In genomic region chr22:20025401-20026203, GRCh38 we compare ENCODE assay signal across 23 cellular contexts. TPM values are rescaled to one million over a fixed set of nuclear protein-coding genes. Genes with fewer than 3 reads are reported as not detected.
DNase-seq lines count a peak whose midpoint lies in the region; ATAC-seq, FAIRE-seq and TF ChIP-seq lines count a peak whose summit lies in the region.
"Had no signal": no experiment of that assay in that cellular context is flagged by ENCODE, and none has a peak within 500 bp of the region (broad histone marks: within the 10 kb centered on the region; RNA-seq: fewer than 3 reads in every experiment).

No MANE protein-coding gene starts in this region.

- H3K4me1 Mint-ChIP-seq in activated CD4-positive, alpha-beta memory T cell treated with anti-CD3 and anti-CD28 coated beads, Interleukin-2, amount 10 ng/mL, durations not matched to agents 7 days and 5 days, result peaks cover 24% of the 10 kb centered on the region
- H3K4me1 Mint-ChIP-seq in activated CD4-positive, alpha-beta memory T cell treated with anti-CD3 and anti-CD28 coated beads for 36 hours (ENCODE audit: low read depth), result peaks cover 20% of the 10 kb centered on the region
- peaks cover 10% of the 10 kb centered on the region for H3K4me1 Mint-ChIP-seq in neural progenitor cell

- H3K23me2 ChIP-seq in H1 (ENCODE audit: low read depth, low read length), result peaks cover 6% of the 10 kb centered on the region

- peaks cover 8% of the 10 kb centered on the region for H3K79me1 ChIP-seq in H1 (ENCODE audit: low read depth, low read length)

- H3K9ac ChIP-seq in H1 (replicated peaks in 1 of 4; ENCODE audit: extremely low read depth in 1 of 4, low read depth in 3 of 4, low read length in 3 of 4) (no peak overlapping the region), neural progenitor cell (no peak overlapping the region)
- H3K9ac ChIP-seq: GM23248 had no signal

- no peak overlapping the region for H3K27ac ChIP-seq in RWPE2 (ENCODE audit: poor library complexity, severe bottlenecking)
- no peak overlapping the region for H3K27ac ChIP-seq in H1 (ENCODE audit: low read depth, low read length)
- no peak overlapping the region for H3K27ac ChIP-seq in spleen
- no peak overlapping the region for H3K27ac ChIP-seq in neural progenitor cell
- H3K27ac ChIP-seq: 22Rv1, GM23248, pancreas had no signal

- no peak for DNase-seq in activated CD4-positive, alpha-beta memory T cell treated with anti-CD3 and anti-CD28 coated beads, Interleukin-2, amount 10 ng/mL, durations not matched to agents 7 days and 5 days
- DNase-seq in activated CD4-positive, alpha-beta memory T cell treated with anti-CD3 and anti-CD28 coated beads for 36 hours, result no peak
- DNase-seq in RWPE2 (ENCODE audit: low spot score), result peak; percentile 43
- DNase-seq in H1 (ENCODE audit: low read depth in 1 of 2, low spot score in 2 of 2), result no peak
- peak; percentile 56 for DNase-seq in spleen
- no peak for DNase-seq in neural progenitor cell (ENCODE audit: low spot score)
- no peak for DNase-seq in kidney glomerular epithelial cell (lab: John Stamatoyannopoulos, UW)
- DNase-seq: activated CD4-positive, alpha-beta T cell treated with anti-CD3 and anti-CD28 coated beads, Interleukin-2, amount 50 U/mL, for 1 hour; central memory CD4-positive, alpha-beta T cell; GM23248; Karpas-422; NCI-H1417 treated with DMSO at 0.1 percent for 48 hours; NCI-H2081 treated with DMSO at 0.1 percent for 48 hours; NCI-H82; stimulated activated CD4-positive, alpha-beta T cell treated with anti-CD3 and anti-CD28 coated beads, Interleukin-2, amount 100 ng/mL, for 48 hours had no signal

- H4K91ac ChIP-seq in H1 (replicated peaks; ENCODE audit: insufficient read length, low read length), result no peak overlapping the region

- TF ChIP-seq EP300 in H1 (IDR thresholded peaks at IDR 0.05; ENCODE audit: borderline replicate concordance in 1 of 2, low read depth in 2 of 2, low read length in 2 of 2), result no peak

- H2BK20ac ChIP-seq in H1 (ENCODE audit: low read length), result no peak overlapping the region

- H3K9me3 Mint-ChIP-seq in activated CD4-positive, alpha-beta memory T cell treated with anti-CD3 and anti-CD28 coated beads, Interleukin-2, amount 10 ng/mL, durations not matched to agents 7 days and 5 days, result no peaks in the 10 kb centered on the region
- H3K9me3 Mint-ChIP-seq in activated CD4-positive, alpha-beta memory T cell treated with anti-CD3 and anti-CD28 coated beads for 36 hours, result no peaks in the 10 kb centered on the region
- no peaks in the 10 kb centered on the region for H3K9me3 Mint-ChIP-seq in neural progenitor cell
- H3K9me3 Mint-ChIP-seq: nephron; T-helper 2 cell treated with Interferon-gamma antibody and Interleukin-4, amounts not matched to agents 5 μg/mL and 100 μg/mL, for 36 hours had no signal

- H3K36me3 ChIP-seq in RWPE2 (ENCODE audit: low read depth), result no peaks in the 10 kb centered on the region
- no peaks in the 10 kb centered on the region for H3K36me3 ChIP-seq in H1 (ENCODE audit: control insufficient read depth in 2 of 4, insufficient read depth in 4 of 4, low read length in 3 of 4)
- H3K36me3 ChIP-seq in spleen, result peaks cover 0 to 41% (median 0%) of the 10 kb centered on the region in 6 donors
- no peaks in the 10 kb centered on the region for H3K36me3 ChIP-seq in neural progenitor cell
- H3K36me3 ChIP-seq: pancreas had no signal

- ATAC-seq in RWPE2 (ENCODE audit: low read depth), result no peak
- ATAC-seq in HG03432 (IDR thresholded peaks at IDR 0.05; ENCODE audit: unreplicated experiment), result no peak
- ATAC-seq: mucosa of descending colon, pancreas had no signal

- no peak overlapping the region for H2BK5ac ChIP-seq in H1 (ENCODE audit: low read depth, low read length)

- no peak overlapping the region for H3K23ac ChIP-seq in H1 (ENCODE audit: insufficient read length)

- no peak for FAIRE-seq in H1 (lab: Jason Lieb, UNC)
- FAIRE-seq: astrocyte, pancreas had no signal

- H3K4ac ChIP-seq in H1 (replicated peaks; ENCODE audit: insufficient read length, low read depth, low read length), result peak overlapping the region; percentile 50

- H2BK15ac ChIP-seq in H1 (ENCODE audit: low read length), result no peak overlapping the region

- no peak overlapping the region for H3K14ac ChIP-seq in H1 (ENCODE audit: insufficient read length)

- TF ChIP-seq CTCF in RWPE2 (IDR thresholded peaks at IDR 0.05; ENCODE audit: poor library complexity, severe bottlenecking) (no peak), H1 (IDR thresholded peaks at IDR 0.05; ENCODE audit: control extremely low read depth in 1 of 3, insufficient read depth in 1 of 3, low read depth in 1 of 3, low read length in 3 of 3) (no peak), spleen (IDR thresholded peaks at IDR 0.05 in 8 of 11, conservative IDR thresholded peaks at IDR 0.05 in 3 of 11) (no peak), neural progenitor cell (IDR thresholded peaks at IDR 0.05) (no peak)

- no peak for TF ChIP-seq RAD21 in H1 (IDR thresholded peaks at IDR 0.05 in 1 of 2, conservative IDR thresholded peaks at IDR 0.05 in 1 of 2; ENCODE audit: low read depth in 2 of 2, low read length in 2 of 2)

- H2AFZ ChIP-seq in H1 (ENCODE audit: low read length), result no peak overlapping the region
- no peak overlapping the region for H2AFZ ChIP-seq in neural progenitor cell (replicated peaks)
- H2AFZ ChIP-seq: GM23248 had no signal

- 93% methylated on average over 13 of the region's 13 CpGs; no CpG with 5 or more reads in 1 of the 2 experiments for WGBS in H1 (ENCODE audit: extremely low coverage in 1 of 2, insufficient coverage in 1 of 2, insufficient read length in 1 of 2, insufficient replicate concordance in 2 of 2, low coverage in 1 of 2, low lambda C conversion rate in 2 of 2, missing lambda C conversion rate in 1 of 2), 2 experiments
- 81 to 98% (median 97%) methylated on average over 11 to 13 of the region's 13 CpGs for WGBS in spleen, 5 donors

- H3K4me3 Mint-ChIP-seq in activated CD4-positive, alpha-beta memory T cell treated with anti-CD3 and anti-CD28 coated beads, Interleukin-2, amount 10 ng/mL, durations not matched to agents 7 days and 5 days, result no peak overlapping the region
- no peak overlapping the region for H3K4me3 Mint-ChIP-seq in activated CD4-positive, alpha-beta memory T cell treated with anti-CD3 and anti-CD28 coated beads for 36 hours
- H3K4me3 Mint-ChIP-seq in neural progenitor cell, result no peak overlapping the region
- H3K4me3 Mint-ChIP-seq: activated naive CD8-positive, alpha-beta T cell; nephron; T-helper 2 cell treated with Interferon-gamma antibody and Interleukin-4, amounts not matched to agents 5 μg/mL and 100 μg/mL, for 36 hours had no signal

- no peaks in the 10 kb centered on the region for H3K27me3 ChIP-seq in RWPE2 (ENCODE audit: insufficient read depth, poor library complexity, severe bottlenecking)
- no peaks in the 10 kb centered on the region for H3K27me3 ChIP-seq in H1 (replicated peaks in 1 of 4; ENCODE audit: control insufficient read depth in 3 of 4, extremely low read depth in 1 of 4, insufficient read depth in 3 of 4, low read length in 3 of 4)
- H3K27me3 ChIP-seq in spleen (replicated peaks in 1 of 7), result no peaks in the 10 kb centered on the region
- peaks cover 13% of the 10 kb centered on the region for H3K27me3 ChIP-seq in neural progenitor cell
- H3K27me3 ChIP-seq: pancreas had no signal

- H3K4me1 ChIP-seq in RWPE2 (ENCODE audit: insufficient read depth, poor library complexity, severe bottlenecking), result no peaks in the 10 kb centered on the region
- peaks cover 0 to 9% (median 5%) of the 10 kb centered on the region in 4 experiments; a peak in 6 of 7 replicates for H3K4me1 ChIP-seq in H1 (replicated peaks in 1 of 4; ENCODE audit: control insufficient read depth in 3 of 4, insufficient read depth in 4 of 4, low read length in 3 of 4)
- H3K4me1 ChIP-seq in spleen, result peaks cover 19 to 83% (median 58%) of the 10 kb centered on the region in 6 donors
- H3K4me1 ChIP-seq in neural progenitor cell, result peaks cover 6% of the 10 kb centered on the region

- H3K79me2 ChIP-seq in H1 (ENCODE audit: control insufficient read depth in 1 of 2, insufficient read depth in 2 of 2, low read length in 2 of 2), result no peaks in the 10 kb centered on the region
- no peaks in the 10 kb centered on the region for H3K79me2 ChIP-seq in neural progenitor cell (ENCODE audit: low read depth)

- peak overlapping the region; percentile 2 for H3K27ac Mint-ChIP-seq in activated CD4-positive, alpha-beta memory T cell treated with anti-CD3 and anti-CD28 coated beads, Interleukin-2, amount 10 ng/mL, durations not matched to agents 7 days and 5 days
- H3K27ac Mint-ChIP-seq in activated CD4-positive, alpha-beta memory T cell treated with anti-CD3 and anti-CD28 coated beads for 36 hours, result no peak overlapping the region
- H3K27ac Mint-ChIP-seq in neural progenitor cell, result no peak overlapping the region
- H3K27ac Mint-ChIP-seq: activated naive CD8-positive, alpha-beta T cell; nephron; T-helper 2 cell treated with Interferon-gamma antibody and Interleukin-4, amounts not matched to agents 5 μg/mL and 100 μg/mL, for 36 hours had no signal

- H3K56ac ChIP-seq in H1 (replicated peaks; ENCODE audit: insufficient read length, low read depth, low read length), result no peak overlapping the region

- peaks cover 4% of the 10 kb centered on the region for H3K36me3 Mint-ChIP-seq in activated CD4-positive, alpha-beta memory T cell treated with anti-CD3 and anti-CD28 coated beads, Interleukin-2, amount 10 ng/mL, durations not matched to agents 7 days and 5 days (ENCODE audit: low read depth)
- no peaks in the 10 kb centered on the region for H3K36me3 Mint-ChIP-seq in activated CD4-positive, alpha-beta memory T cell treated with anti-CD3 and anti-CD28 coated beads for 36 hours
- H3K36me3 Mint-ChIP-seq in neural progenitor cell, result no peaks in the 10 kb centered on the region
- H3K36me3 Mint-ChIP-seq: activated naive CD8-positive, alpha-beta T cell had no signal

- H3K9me3 ChIP-seq in RWPE2 (ENCODE audit: severe bottlenecking) (no peaks in the 10 kb centered on the region), H1 (ENCODE audit: insufficient read depth in 2 of 2, low read depth in 1 of 2, low read length in 1 of 2) (no peaks in the 10 kb centered on the region), spleen (no peaks in the 10 kb centered on the region), neural progenitor cell (ENCODE audit: low read depth) (no peaks in the 10 kb centered on the region)
- H3K9me3 ChIP-seq: mucosa of descending colon, pancreas had no signal

- H3K27me3 Mint-ChIP-seq in activated CD4-positive, alpha-beta memory T cell treated with anti-CD3 and anti-CD28 coated beads, Interleukin-2, amount 10 ng/mL, durations not matched to agents 7 days and 5 days, result no peaks in the 10 kb centered on the region
- no peaks in the 10 kb centered on the region for H3K27me3 Mint-ChIP-seq in activated CD4-positive, alpha-beta memory T cell treated with anti-CD3 and anti-CD28 coated beads for 36 hours
- peaks cover 12% of the 10 kb centered on the region for H3K27me3 Mint-ChIP-seq in neural progenitor cell (ENCODE audit: insufficient read depth, low read depth)
- H3K27me3 Mint-ChIP-seq: activated naive CD8-positive, alpha-beta T cell had no signal

- POLR2A ChIA-PET in activated CD4-positive, alpha-beta memory T cell treated with anti-CD3 and anti-CD28 coated beads, Interleukin-2, amount 10 ng/mL, durations not matched to agents 7 days and 5 days (lab: Charles Lee), result no interaction called here
- POLR2A ChIA-PET in activated CD4-positive, alpha-beta memory T cell treated with anti-CD3 and anti-CD28 coated beads for 36 hours (lab: Charles Lee), result no interaction called here
- POLR2A ChIA-PET in H1 (lab: Charles Lee; ENCODE audit: partially characterized antibody), result interaction anchor here (1.1 to 1.2 kb wide), 3 partner anchors 15 to 96 kb away, joined by 3 read pairs; no protein-coding TSS in a partner anchor

- no peak overlapping the region for H2BK12ac ChIP-seq in H1 (ENCODE audit: low read depth, low read length)

- H4K20me1 ChIP-seq in H1 (replicated peaks in 1 of 2; ENCODE audit: control insufficient read depth in 1 of 2, insufficient read depth in 2 of 2, low read length in 2 of 2) (peaks cover 10 to 17% of the 10 kb centered on the region in 2 experiments), neural progenitor cell (ENCODE audit: low read depth) (peaks cover 11% of the 10 kb centered on the region)

- no peak for TF ChIP-seq POLR2A in H1 (IDR thresholded peaks at IDR 0.05; ENCODE audit: control extremely low read depth in 1 of 2, low read depth in 2 of 2, low read length in 2 of 2)
- no peak for TF ChIP-seq POLR2A in spleen (IDR thresholded peaks at IDR 0.05)

- no peak overlapping the region for H3K4me2 ChIP-seq in H1 (ENCODE audit: insufficient read depth in 1 of 2, low read depth in 2 of 2, low read length in 2 of 2)
- H3K4me2 ChIP-seq in neural progenitor cell, result no peak overlapping the region

- H4K5ac ChIP-seq in H1 (ENCODE audit: insufficient read length, low read depth, low read length), result no peak overlapping the region

- no peaks in the 10 kb centered on the region for H3F3A ChIP-seq in neural progenitor cell (ENCODE audit: low read depth)

- H3K18ac ChIP-seq in H1 (ENCODE audit: extremely low read depth, low read length), result no peak overlapping the region

- H3K4me3 ChIP-seq in RWPE2 (ENCODE audit: severe bottlenecking) (no peak overlapping the region), H1 (ENCODE audit: extremely low read depth in 1 of 4, insufficient read depth in 2 of 4, low read depth in 3 of 4, low read length in 4 of 4) (no peak overlapping the region), spleen (no peak overlapping the region), neural progenitor cell (no peak overlapping the region)
- H3K4me3 ChIP-seq: GM23248, mucosa of descending colon, pancreas had no signal

- no peak overlapping the region for H2AK5ac ChIP-seq in H1 (ENCODE audit: low read depth, low read length)

- no peak overlapping the region for H2BK120ac ChIP-seq in H1 (replicated peaks; ENCODE audit: low read depth, low read length)

- H4K8ac ChIP-seq in H1 (ENCODE audit: extremely low read depth, insufficient read depth, low read length), result no peak overlapping the region

- CTCF ChIA-PET in activated CD4-positive, alpha-beta memory T cell treated with anti-CD3 and anti-CD28 coated beads, Interleukin-2, amount 10 ng/mL, durations not matched to agents 7 days and 5 days (lab: Charles Lee), result no interaction called here
- CTCF ChIA-PET in activated CD4-positive, alpha-beta memory T cell treated with anti-CD3 and anti-CD28 coated beads for 36 hours (lab: Charles Lee), result no interaction called here
- CTCF ChIA-PET in H1 (lab: Charles Lee; ENCODE audit: partially characterized antibody), result interaction anchor here (0.8 to 8.6 kb wide), 10 partner anchors 12 to 329 kb away, joined by 3 to 54 read pairs (median 4); no protein-coding TSS in a partner anchor

- intact Hi-C loops in activated CD4-positive, alpha-beta memory T cell treated with anti-CD3 and anti-CD28 coated beads for 36 hours (cut with micrococcal nuclease), result no loop called here
- intact Hi-C loops in spleen (cut with DNase I; ENCODE audit: low total_unique reads), result no loop called here

RNA-seq across cellular contexts. Expression of gene TANGO2, which starts 4.7 kb away (rescaled TPM):
- 10 to 100 TPM; 39.1 to 44.5 TPM for total RNA-seq in activated CD4-positive, alpha-beta memory T cell treated with anti-CD3 and anti-CD28 coated beads, Interleukin-2, amount 10 ng/mL, durations not matched to agents 7 days and 5 days
- total RNA-seq in activated CD4-positive, alpha-beta memory T cell treated with anti-CD3 and anti-CD28 coated beads for 36 hours, result 10 to 100 TPM; 20.7 to 23.6 TPM
- 10.1 and 13.6 TPM in 2 replicates for total RNA-seq in H1 (2021; fragmentation: NEBNext Ultra II Directional; extraction: Animal tissue kit (Norgen Biotek cat#: 25700))
- 18.2 and 18.4 TPM in 2 replicates for polyA plus RNA-seq in H1 (2011; rRNA removed)
- polyA plus RNA-seq in H1 (2011; cell fraction: cytosol; rRNA removed), result 18.8 TPM
- 19.5 TPM for polyA plus RNA-seq in H1 (2011; cell fraction: nucleus; rRNA removed)
- 7.8 to 13.8 TPM (median 12.6 TPM) in 4 replicates for polyA plus RNA-seq in H1 (2012, experiment 1 of 2)
- polyA plus RNA-seq in H1 (2012, experiment 2 of 2), result 11.7 TPM
- 5.2 TPM for polyA plus RNA-seq in H1 (2013, experiment 1 of 2)
- 5.0 TPM for polyA plus RNA-seq in H1 (2013, experiment 2 of 2)
- polyA minus RNA-seq in H1 (2011; rRNA and poly(A)+ RNA removed), result 32.1 and 36.1 TPM in 2 replicates
- 7.8 TPM for polyA minus RNA-seq in H1 (2011; cell fraction: cytosol; rRNA and poly(A)+ RNA removed)
- 11.9 TPM for polyA minus RNA-seq in H1 (2011; cell fraction: nucleus; rRNA and poly(A)+ RNA removed)
- 10 to 100 TPM; 35.9 to 72.2 (median 57.2) TPM for total RNA-seq in spleen
- 10 to 100 TPM; 18.7 to 30.9 (median 21.6) TPM for polyA plus RNA-seq in spleen
- total RNA-seq in neural progenitor cell (ENCODE audit: low replicate concordance), result 9.1 and 10.0 TPM in 2 replicates

RNA-seq across cellular contexts. Expression of gene ARVCF, which starts 9.0 kb away (rescaled TPM):
- total RNA-seq in activated CD4-positive, alpha-beta memory T cell treated with anti-CD3 and anti-CD28 coated beads, Interleukin-2, amount 10 ng/mL, durations not matched to agents 7 days and 5 days, result under 1 TPM; 0.58 to 0.71 TPM
- total RNA-seq in activated CD4-positive, alpha-beta memory T cell treated with anti-CD3 and anti-CD28 coated beads for 36 hours, result 1 to 10 TPM; 1.5 to 2.4 TPM
- 43.2 and 49.6 TPM in 2 replicates for total RNA-seq in H1 (2021; fragmentation: NEBNext Ultra II Directional; extraction: Animal tissue kit (Norgen Biotek cat#: 25700))
- polyA plus RNA-seq in H1 (2011; rRNA removed) (31.0 and 68.3 TPM in 2 replicates), spleen (10 to 100 TPM in 2 of 3 donors, 1 to 10 TPM in 1; 9.4 to 42.5 (median 10.4) TPM)
- polyA plus RNA-seq in H1 (2011; cell fraction: cytosol; rRNA removed), result 68.4 TPM
- polyA plus RNA-seq in H1 (2011; cell fraction: nucleus; rRNA removed), result 444 TPM
- 37.9 to 61.7 TPM (median 55.2 TPM) in 4 replicates for polyA plus RNA-seq in H1 (2012, experiment 1 of 2)
- polyA plus RNA-seq in H1 (2012, experiment 2 of 2), result 25.1 TPM
- 23.2 TPM for polyA plus RNA-seq in H1 (2013, experiment 1 of 2)
- 21.9 TPM for polyA plus RNA-seq in H1 (2013, experiment 2 of 2)
- polyA minus RNA-seq in H1 (2011; rRNA and poly(A)+ RNA removed), result 18.4 and 21.2 TPM in 2 replicates
- 28.8 TPM for polyA minus RNA-seq in H1 (2011; cell fraction: cytosol; rRNA and poly(A)+ RNA removed)
- 88.4 TPM for polyA minus RNA-seq in H1 (2011; cell fraction: nucleus; rRNA and poly(A)+ RNA removed)
- total RNA-seq in spleen (10 to 100 TPM; 18.1 to 96.7 (median 29.5) TPM), neural progenitor cell (ENCODE audit: low replicate concordance) (35.4 and 159 TPM in 2 replicates)

RNA-seq across cellular contexts. Expression of gene DGCR8, which starts 54.4 kb away (rescaled TPM):
- total RNA-seq in activated CD4-positive, alpha-beta memory T cell treated with anti-CD3 and anti-CD28 coated beads, Interleukin-2, amount 10 ng/mL, durations not matched to agents 7 days and 5 days, result 10 to 100 TPM; 40.4 to 41.1 TPM
- 10 to 100 TPM; 33.4 to 34.3 TPM for total RNA-seq in activated CD4-positive, alpha-beta memory T cell treated with anti-CD3 and anti-CD28 coated beads for 36 hours
- 42.3 and 43.7 TPM in 2 replicates for total RNA-seq in H1 (2021; fragmentation: NEBNext Ultra II Directional; extraction: Animal tissue kit (Norgen Biotek cat#: 25700))
- 23.7 and 42.5 TPM in 2 replicates for polyA plus RNA-seq in H1 (2011; rRNA removed)
- 36.9 TPM for polyA plus RNA-seq in H1 (2011; cell fraction: cytosol; rRNA removed)
- polyA plus RNA-seq in H1 (2011; cell fraction: nucleus; rRNA removed), result 172 TPM
- polyA plus RNA-seq in H1 (2012, experiment 1 of 2), result 33.0 to 43.7 TPM (median 38.6 TPM) in 4 replicates
- 12.7 TPM for polyA plus RNA-seq in H1 (2012, experiment 2 of 2)
- 26.6 TPM for polyA plus RNA-seq in H1 (2013, experiment 1 of 2)
- polyA plus RNA-seq in H1 (2013, experiment 2 of 2), result 22.8 TPM
- polyA minus RNA-seq in H1 (2011; rRNA and poly(A)+ RNA removed), result 31.8 and 33.0 TPM in 2 replicates
- 26.9 TPM for polyA minus RNA-seq in H1 (2011; cell fraction: cytosol; rRNA and poly(A)+ RNA removed)
- 60.0 TPM for polyA minus RNA-seq in H1 (2011; cell fraction: nucleus; rRNA and poly(A)+ RNA removed)
- 10 to 100 TPM; 25.1 to 62.7 (median 36.1) TPM for total RNA-seq in spleen
- polyA plus RNA-seq in spleen, result 10 to 100 TPM in 2 of 3 donors, 1 to 10 TPM in 1; 7.8 to 17.1 (median 14.3) TPM
- total RNA-seq in neural progenitor cell (ENCODE audit: low replicate concordance), result 29.1 and 39.7 TPM in 2 replicates

Comparison
In these comparisons a context has a peak if more than half of its experiments do, and no peak if none do; other contexts are left out.
1. DNase-seq: peak in RWPE2 (single experiment) and spleen (single experiment); none in activated CD4-positive, alpha-beta memory T cell treated with anti-CD3 and anti-CD28 coated beads, Interleukin-2, amount 10 ng/mL, durations not matched to agents 7 days and 5 days (single experiment), activated CD4-positive, alpha-beta memory T cell treated with anti-CD3 and anti-CD28 coated beads for 36 hours (single experiment), H1 (0 of 2), neural progenitor cell (single experiment) and kidney glomerular epithelial cell (single experiment).
2. RNA of gene ARVCF, which starts 9.0 kb away (total RNA-seq): 43.2 to 49.6 TPM in H1, 35.4 to 159 TPM in neural progenitor cell and 18.1 to 96.7 TPM in spleen; 1.5 to 2.4 TPM in activated CD4-positive, alpha-beta memory T cell treated with anti-CD3 and anti-CD28 coated beads for 36 hours and 0.58 to 0.71 TPM in activated CD4-positive, alpha-beta memory T cell treated with anti-CD3 and anti-CD28 coated beads, Interleukin-2, amount 10 ng/mL, durations not matched to agents 7 days and 5 days; every median in the first group is over 4 times any median in the second.